ENCODE assay signal across 8 cellular contexts in genomic region chr15:67914537-67915373, GRCh38.
DNase-seq lines count a peak whose midpoint lies in the region; ATAC-seq and TF ChIP-seq lines count a peak whose summit lies in the region.

No MANE protein-coding gene starts in this region.

- H3K36me3 ChIP-seq in breast epithelium = no peaks in the 10 kb centered on the region
- no peaks in the 10 kb centered on the region for H3K36me3 ChIP-seq in lower lobe of right lung
- no peaks in the 10 kb centered on the region for H3K36me3 ChIP-seq in transverse colon

- H3K4me1 ChIP-seq in breast epithelium (no peaks in the 10 kb centered on the region), lower lobe of right lung (peaks cover 35% of the 10 kb centered on the region), transverse colon (peaks cover 24 to 40% (median 28%) of the 10 kb centered on the region in 4 donors)

- TF ChIP-seq EP300 in transverse colon (IDR thresholded peaks at IDR 0.05; ENCODE audit: low read depth) = peak; percentile 5

- peaks cover 10 to 14% of the 10 kb centered on the region in 2 donors for H3K9me3 Mint-ChIP-seq in activated naive CD4-positive, alpha-beta T cell treated with anti-CD3 and anti-CD28 coated beads, Interleukin-2, amount 50 U/mL, for 72 hours

- no peaks in the 10 kb centered on the region for H3K27me3 ChIP-seq in breast epithelium
- no peaks in the 10 kb centered on the region for H3K27me3 ChIP-seq in lower lobe of right lung (ENCODE audit: low read depth)
- H3K27me3 ChIP-seq in transverse colon = no peaks in the 10 kb centered on the region

- TF ChIP-seq POLR2A in breast epithelium (IDR thresholded peaks at IDR 0.05) (no peak), transverse colon (IDR thresholded peaks at IDR 0.05) (no peak)

- peaks cover 0 to 10% of the 10 kb centered on the region in 2 donors for H3K9me3 ChIP-seq in breast epithelium
- H3K9me3 ChIP-seq in lower lobe of right lung = peaks cover 6% of the 10 kb centered on the region
- H3K9me3 ChIP-seq in transverse colon = peaks cover 0 to 2% of the 10 kb centered on the region in 2 donors

- H3K36me3 Mint-ChIP-seq in activated naive CD4-positive, alpha-beta T cell treated with anti-CD3 and anti-CD28 coated beads, Interleukin-2, amount 50 U/mL, for 72 hours = peaks cover 3 to 10% of the 10 kb centered on the region in 2 donors

- DNase-seq in DMS 273 (lab: John Stamatoyannopoulos, UW; ENCODE audit: unreplicated experiment) (peak; percentile 47), DMS 273 treated with DMSO at 0.1 percent for 48 hours (lab: John Stamatoyannopoulos, UW) (no peak), breast epithelium (ENCODE audit: low spot score in 2 of 2) (no peak), lower lobe of right lung (peak; percentile 64), transverse colon (peak; percentile 64), RPMI8226 (no peak)
- no peak for DNase-seq in activated naive CD4-positive, alpha-beta T cell treated with anti-CD3 and anti-CD28 coated beads, Interleukin-2, amount 50 U/mL, for 72 hours (ENCODE audit: low spot score in 2 of 2)

- in situ Hi-C loops in transverse colon (cut with MboI; ENCODE audit: low pct_ligation_motif_present in 1 of 4, low pct_unique_long_range_greater_than_20kb in 1 of 4, low sequenced_read_pairs in 3 of 4) = no loop called here

- ATAC-seq in lower lobe of right lung (peak; percentile 63 to 84), HG03097 (IDR thresholded peaks at IDR 0.05; ENCODE audit: low FRiP score, unreplicated experiment) (no peak)
- ATAC-seq in activated naive CD4-positive, alpha-beta T cell treated with anti-CD3 and anti-CD28 coated beads, Interleukin-2, amount 50 U/mL, for 72 hours = no peak

- TF ChIP-seq CTCF in breast epithelium (IDR thresholded peaks at IDR 0.05) = no peak
- no peak for TF ChIP-seq CTCF in lower lobe of right lung (IDR thresholded peaks at IDR 0.05)
- no peak for TF ChIP-seq CTCF in transverse colon (IDR thresholded peaks at IDR 0.05)

- H3K27ac ChIP-seq in breast epithelium (peak overlapping the region; percentile 64 to 80), lower lobe of right lung (peak overlapping the region; percentile 75), transverse colon (peak overlapping the region; percentile 72 to 90 (median 86))

- intact Hi-C loops in breast epithelium (cut with DNase I; ENCODE audit: low total_unique reads) (loop anchor here (10.0 kb wide), 1 partner anchor 1100 kb away; no protein-coding TSS in a partner anchor), lower lobe of right lung (cut with DNase I) (no loop called here), transverse colon (cut with DNase I; ENCODE audit: low total_unique reads) (no loop called here)

- no peak overlapping the region for H3K27ac Mint-ChIP-seq in activated naive CD4-positive, alpha-beta T cell treated with anti-CD3 and anti-CD28 coated beads, Interleukin-2, amount 50 U/mL, for 72 hours

- 23 to 28% methylated on average over 4 to 6 of the region's 6 CpGs for WGBS in transverse colon (ENCODE audit: low coverage in 1 of 2), 2 donors

- H3K4me3 ChIP-seq in breast epithelium = no peak overlapping the region
- H3K4me3 ChIP-seq in lower lobe of right lung = no peak overlapping the region
- H3K4me3 ChIP-seq in transverse colon = peak overlapping the region in 1 of 4 donors; percentile 6

Comparison
In these comparisons a context has a peak if more than half of its experiments do, and no peak if none do; other contexts are left out.
1. DNase-seq: peak in DMS 273 (single experiment), lower lobe of right lung (single experiment) and transverse colon (single experiment); none in DMS 273 treated with DMSO at 0.1 percent for 48 hours (single experiment), breast epithelium (0 of 2), activated naive CD4-positive, alpha-beta T cell treated with anti-CD3 and anti-CD28 coated beads, Interleukin-2, amount 50 U/mL, for 72 hours (0 of 2) and RPMI8226 (single experiment).
2. ATAC-seq: peak in lower lobe of right lung (2 of 2); none in activated naive CD4-positive, alpha-beta T cell treated with anti-CD3 and anti-CD28 coated beads, Interleukin-2, amount 50 U/mL, for 72 hours (0 of 2) and HG03097 (single experiment).
3. Peak in every context shown above with its lines, with median percentiles within 50 percentile points of each other: H3K27ac ChIP-seq.